ENCODE assay signal across 2 cellular contexts in genomic region chr9:127883959-127884358, GRCh38.
TF ChIP-seq lines count a peak whose summit lies in the region.

No MANE protein-coding gene starts in this region.

TF ChIP-seq in IMR-90, 13 proteins besides CTCF, POLR2A, EP300 and RAD21:
- TF ChIP-seq FOS (IDR thresholded peaks at IDR 0.05; ENCODE audit: low read depth, low read length): no peak
- no peak for TF ChIP-seq USF2 (IDR thresholded peaks at IDR 0.05; ENCODE audit: low read depth, low read length)
- no peak for TF ChIP-seq RCOR1 (IDR thresholded peaks at IDR 0.05; ENCODE audit: insufficient replicate concordance, low read length)
- TF ChIP-seq SMC3 (IDR thresholded peaks at IDR 0.05; ENCODE audit: low read depth, low read length): no peak
- no peak for TF ChIP-seq RFX5 (IDR thresholded peaks at IDR 0.05; ENCODE audit: low read depth, low read length)
- TF ChIP-seq MAZ (IDR thresholded peaks at IDR 0.05; ENCODE audit: borderline replicate concordance, low read depth, low read length): no peak
- no peak for TF ChIP-seq CEBPB (IDR thresholded peaks at IDR 0.05; ENCODE audit: low read depth, low read length)
- no peak for TF ChIP-seq MXI1 (IDR thresholded peaks at IDR 0.05; ENCODE audit: borderline replicate concordance, low read depth, low read length)
- no peak for TF ChIP-seq BHLHE40 (IDR thresholded peaks at IDR 0.05; ENCODE audit: low read depth, low read length)
- no peak for TF ChIP-seq NFE2L2 (IDR thresholded peaks at IDR 0.05; ENCODE audit: low read depth, low read length)
- TF ChIP-seq MAFK (IDR thresholded peaks at IDR 0.05; ENCODE audit: low read depth, low read length): no peak
- no peak for TF ChIP-seq ELK1 (IDR thresholded peaks at IDR 0.05; ENCODE audit: borderline replicate concordance, low read depth, low read length)
- TF ChIP-seq CHD1 (IDR thresholded peaks at IDR 0.05; ENCODE audit: low read depth, low read length): no peak

TF ChIP-seq in K562, 482 proteins besides CTCF, POLR2A, EP300 and RAD21:
- TF ChIP-seq NFIC (IDR thresholded peaks at IDR 0.05): peak; percentile 34; the same call in 1 of the 2 replicates
- no peak for TF ChIP-seq ZNF717 (CRISPR knock-in tag; IDR thresholded peaks at IDR 0.05)
- 0 out of 2 replicates have a peak, but pooled peaks have one; percentile 33 for TF ChIP-seq RBFOX2 (IDR thresholded peaks at IDR 0.05; ENCODE audit: low read depth, low read length)
